Comparison of ENCODE assay signal across 11 cellular contexts in genomic region chr5:132782101-132782500, GRCh38. TPM values are rescaled to one million over a fixed set of nuclear protein-coding genes. Genes with fewer than 3 reads are reported as not detected.
DNase-seq lines count a peak whose midpoint lies in the region; ATAC-seq, FAIRE-seq and TF ChIP-seq lines count a peak whose summit lies in the region.
"Had no signal": no experiment of that assay in that cellular context is flagged by ENCODE, and none has a peak within 500 bp of the region (broad histone marks: within the 10 kb centered on the region; RNA-seq: fewer than 3 reads in every experiment).

No MANE protein-coding gene starts in this region.

- no peaks in the 10 kb centered on the region for H3K9me3 ChIP-seq in keratinocyte (ENCODE audit: control insufficient read depth, low read depth, low read length)
- H3K9me3 ChIP-seq: vagina had no signal

- no peaks in the 10 kb centered on the region for H3K27me3 ChIP-seq in keratinocyte (ENCODE audit: control insufficient read depth, extremely low read depth, insufficient read depth, low read length)
- H3K27me3 ChIP-seq: vagina had no signal

- H2AFZ ChIP-seq in keratinocyte (ENCODE audit: control insufficient read depth, low read length) = peak overlapping the region; percentile 71

- DNase-seq in AG10803 (ENCODE audit: low read depth) (peak; percentile 48), M059J (ENCODE audit: low read depth) (peak; percentile 66), amniotic stem cell (lab: John Stamatoyannopoulos, UW) (peak; percentile 42), keratinocyte (ENCODE audit: low read depth, low spot score) (no peak), ecto neural progenitor cell (ENCODE audit: low spot score) (no peak), glutamatergic neuron (no peak)
- no peak for DNase-seq in stimulated activated CD4-positive, alpha-beta T cell treated with anti-CD3 and anti-CD28 coated beads, Interleukin-12 subunit alpha, Interleukin-12 subunit beta, amount 100 ng/mL, for 4 hours
- DNase-seq: activated CD4-positive, CD25-positive, alpha-beta regulatory T cell had no signal

- no peak overlapping the region for H3K27ac Mint-ChIP-seq in glutamatergic neuron (ENCODE audit: unreplicated experiment)
- H3K27ac Mint-ChIP-seq: activated naive CD4-positive, alpha-beta T cell treated with anti-CD3 and anti-CD28 coated beads, Interleukin-2, amount 50 U/mL, for 24 hours had no signal

- no peak for ATAC-seq in HG02642 (IDR thresholded peaks at IDR 0.05; ENCODE audit: poor library complexity, unreplicated experiment)

- H3K4me2 ChIP-seq in keratinocyte (ENCODE audit: control insufficient read depth, extremely low read depth, insufficient read depth, low read depth, low read length) = no peak overlapping the region

- no peaks in the 10 kb centered on the region for H3K9me1 ChIP-seq in keratinocyte (ENCODE audit: control insufficient read depth, extremely low read depth, insufficient read depth, low read length)

- no peak overlapping the region for H3K27ac ChIP-seq in keratinocyte (ENCODE audit: control insufficient read depth, insufficient read depth, low read length)
- H3K27ac ChIP-seq: vagina had no signal

- FAIRE-seq in keratinocyte (lab: Jason Lieb, UNC) = peak; percentile 66

- dilution Hi-C loops in keratinocyte (cut with MboI; ENCODE audit: extremely low pct_ligation_motif_present, low sequenced_read_pairs) = no loop called here

- no peak overlapping the region for H3K9ac ChIP-seq in keratinocyte (ENCODE audit: control insufficient read depth, extremely low read depth, insufficient read depth, low read length)

- TF ChIP-seq CTCF in AG10803 (conservative IDR thresholded peaks at IDR 0.05; ENCODE audit: low read length) = no peak
- no peak for TF ChIP-seq CTCF in keratinocyte (optimal IDR thresholded peaks at IDR 0.05 in 1 of 3, IDR thresholded peaks at IDR 0.05 in 1 of 3, conservative IDR thresholded peaks at IDR 0.05 in 1 of 3; ENCODE audit: extremely low read depth in 1 of 3, insufficient read depth in 2 of 3, low read length in 3 of 3)
- no peak for TF ChIP-seq CTCF in glutamatergic neuron (IDR thresholded peaks at IDR 0.05; ENCODE audit: partially characterized antibody, unreplicated experiment)

- H3K4me3 Mint-ChIP-seq in glutamatergic neuron (ENCODE audit: unreplicated experiment) = no peak overlapping the region
- H3K4me3 Mint-ChIP-seq: activated naive CD4-positive, alpha-beta T cell treated with anti-CD3 and anti-CD28 coated beads, Interleukin-2, amount 50 U/mL, for 24 hours had no signal

- peaks cover 7% of the 10 kb centered on the region for H3K4me1 Mint-ChIP-seq in glutamatergic neuron (ENCODE audit: low read depth, unreplicated experiment)

- H3K4me3 ChIP-seq in AG10803 (ENCODE audit: low read length) = no peak overlapping the region
- H3K4me3 ChIP-seq in keratinocyte (ENCODE audit: control insufficient read depth in 2 of 3, extremely low read depth in 1 of 3, insufficient read depth in 2 of 3, low read depth in 1 of 3, low read length in 3 of 3) = no peak overlapping the region
- H3K4me3 ChIP-seq: vagina had no signal

- H3K9me3 Mint-ChIP-seq in glutamatergic neuron (ENCODE audit: unreplicated experiment) = no peaks in the 10 kb centered on the region
- H3K9me3 Mint-ChIP-seq: activated naive CD4-positive, alpha-beta T cell treated with anti-CD3 and anti-CD28 coated beads, Interleukin-2, amount 50 U/mL, for 24 hours had no signal

- H3K79me2 ChIP-seq in keratinocyte (ENCODE audit: control insufficient read depth, insufficient read depth, low read length) = no peaks in the 10 kb centered on the region

- H4K20me1 ChIP-seq in keratinocyte (ENCODE audit: control insufficient read depth, extremely low read depth, insufficient read depth, low read length) = no peaks in the 10 kb centered on the region

- H3K4me1 ChIP-seq in keratinocyte (ENCODE audit: control insufficient read depth, extremely low read depth, insufficient read depth, low read length) = peaks cover 22% of the 10 kb centered on the region

- no peaks in the 10 kb centered on the region for H3K36me3 ChIP-seq in keratinocyte (ENCODE audit: control insufficient read depth in 2 of 2, extremely low read depth in 1 of 2, insufficient read depth in 2 of 2, low read length in 2 of 2)
- H3K36me3 ChIP-seq: vagina had no signal

- peaks cover 4% of the 10 kb centered on the region for H3K27me3 Mint-ChIP-seq in glutamatergic neuron (ENCODE audit: unreplicated experiment)

- H3K36me3 Mint-ChIP-seq in glutamatergic neuron (ENCODE audit: unreplicated experiment) = peaks cover 5% of the 10 kb centered on the region
- H3K36me3 Mint-ChIP-seq: activated naive CD4-positive, alpha-beta T cell treated with anti-CD3 and anti-CD28 coated beads, Interleukin-2, amount 50 U/mL, for 24 hours had no signal

RNA-seq across cellular contexts. Expression of gene SEPTIN8, which starts 5.1 kb away (rescaled TPM):
- total RNA-seq in M059J (2014; rRNA removed; shearing (Covaris generic)) = 26.9 and 41.7 TPM in 2 replicates
- polyA plus RNA-seq in keratinocyte = 41.6 to 50.2 TPM (median 46.4 TPM) in 3 replicates
- polyA plus RNA-seq in keratinocyte (2011; ENCODE audit: low read depth) = 15.2 TPM
- 35.6 and 38.1 TPM in 2 replicates for polyA plus RNA-seq in keratinocyte (2011; cell fraction: cytosol; rRNA removed)
- 83.4 and 85.2 TPM in 2 replicates for polyA plus RNA-seq in keratinocyte (2011; cell fraction: nucleus; rRNA removed)
- polyA plus RNA-seq in keratinocyte (2012; ENCODE audit: low replicate concordance) = 28.1 and 33.1 TPM in 2 replicates
- polyA minus RNA-seq in keratinocyte = 36.6 to 41.5 TPM (median 40.6 TPM) in 3 replicates
- 21.7 TPM for polyA minus RNA-seq in keratinocyte (2011; cell fraction: cytosol; rRNA and poly(A)+ RNA removed)
- polyA minus RNA-seq in keratinocyte (2011; cell fraction: nucleus; rRNA and poly(A)+ RNA removed) = 19.9 and 29.2 TPM in 2 replicates
- total RNA-seq in glutamatergic neuron (ENCODE audit: unreplicated experiment) = 26.9 TPM

RNA-seq across cellular contexts. Expression of gene SOWAHA, which starts 31.0 kb away (rescaled TPM):
- total RNA-seq in M059J (2014; rRNA removed; shearing (Covaris generic)) = 0.10 and 0.32 TPM in 2 replicates
- not detected in 3 replicates for polyA plus RNA-seq in keratinocyte
- 0.11 TPM for polyA plus RNA-seq in keratinocyte (2011; ENCODE audit: low read depth)
- polyA plus RNA-seq in keratinocyte (2011; cell fraction: cytosol; rRNA removed) = not detected in 2 replicates
- polyA plus RNA-seq in keratinocyte (2011; cell fraction: nucleus; rRNA removed) = not detected in 2 replicates
- not detected in 2 replicates for polyA plus RNA-seq in keratinocyte (2012; ENCODE audit: low replicate concordance)
- not detected in 3 replicates for polyA minus RNA-seq in keratinocyte
- not detected for polyA minus RNA-seq in keratinocyte (2011; cell fraction: cytosol; rRNA and poly(A)+ RNA removed)
- not detected in 2 replicates for polyA minus RNA-seq in keratinocyte (2011; cell fraction: nucleus; rRNA and poly(A)+ RNA removed)
- 0.12 TPM for total RNA-seq in glutamatergic neuron (ENCODE audit: unreplicated experiment)
- total RNA-seq: vagina had no signal

RNA-seq across cellular contexts. Expression of gene CCNI2, which starts 34.9 kb away (rescaled TPM):
- total RNA-seq in M059J (2014; rRNA removed; shearing (Covaris generic)) = not detected in 2 replicates
- 0.05 to 0.14 TPM in 2 of 3 replicates, not detected in the other for polyA plus RNA-seq in keratinocyte
- polyA plus RNA-seq in keratinocyte (2011; ENCODE audit: low read depth) = not detected
- 0.02 and 0.04 TPM in 2 replicates for polyA plus RNA-seq in keratinocyte (2011; cell fraction: cytosol; rRNA removed)
- polyA plus RNA-seq in keratinocyte (2011; cell fraction: nucleus; rRNA removed) = 0.05 and 0.37 TPM in 2 replicates
- 0.15 and 1.5 TPM in 2 replicates for polyA plus RNA-seq in keratinocyte (2012; ENCODE audit: low replicate concordance)
- polyA minus RNA-seq in keratinocyte = 0.10 to 0.13 TPM in 2 of 3 replicates, not detected in the other
- not detected for polyA minus RNA-seq in keratinocyte (2011; cell fraction: cytosol; rRNA and poly(A)+ RNA removed)
- not detected in 2 replicates for polyA minus RNA-seq in keratinocyte (2011; cell fraction: nucleus; rRNA and poly(A)+ RNA removed)
- total RNA-seq in glutamatergic neuron (ENCODE audit: unreplicated experiment) = 0.17 TPM
- total RNA-seq: vagina had no signal

RNA-seq across cellular contexts. Expression of gene KIF3A, which starts 44.8 kb away (rescaled TPM):
- total RNA-seq in M059J (2014; rRNA removed; shearing (Covaris generic)) = 4.7 and 5.5 TPM in 2 replicates
- polyA plus RNA-seq in keratinocyte = 7.0 to 15.4 TPM (median 8.6 TPM) in 3 replicates
- polyA plus RNA-seq in keratinocyte (2011; ENCODE audit: low read depth) = 37.2 TPM
- polyA plus RNA-seq in keratinocyte (2011; cell fraction: cytosol; rRNA removed) = 4.6 and 8.6 TPM in 2 replicates
- 12.4 and 17.4 TPM in 2 replicates for polyA plus RNA-seq in keratinocyte (2011; cell fraction: nucleus; rRNA removed)
- polyA plus RNA-seq in keratinocyte (2012; ENCODE audit: low replicate concordance) = 7.6 and 10.3 TPM in 2 replicates
- 3.2 to 22.9 TPM (median 6.9 TPM) in 3 replicates for polyA minus RNA-seq in keratinocyte
- 7.7 TPM for polyA minus RNA-seq in keratinocyte (2011; cell fraction: cytosol; rRNA and poly(A)+ RNA removed)
- polyA minus RNA-seq in keratinocyte (2011; cell fraction: nucleus; rRNA and poly(A)+ RNA removed) = 10.1 and 16.6 TPM in 2 replicates
- total RNA-seq in glutamatergic neuron (ENCODE audit: unreplicated experiment) = 42.4 TPM

RNA-seq across cellular contexts. Expression of gene SHROOM1, which starts 48.3 kb away (rescaled TPM):
- total RNA-seq in M059J (2014; rRNA removed; shearing (Covaris generic)) = 7.3 and 10.3 TPM in 2 replicates
- 0.25 to 0.73 TPM (median 0.58 TPM) in 3 replicates for polyA plus RNA-seq in keratinocyte
- not detected for polyA plus RNA-seq in keratinocyte (2011; ENCODE audit: low read depth)
- 0.15 and 0.68 TPM in 2 replicates for polyA plus RNA-seq in keratinocyte (2011; cell fraction: cytosol; rRNA removed)
- polyA plus RNA-seq in keratinocyte (2011; cell fraction: nucleus; rRNA removed) = 1.4 and 4.0 TPM in 2 replicates
- 0.13 and 1.5 TPM in 2 replicates for polyA plus RNA-seq in keratinocyte (2012; ENCODE audit: low replicate concordance)
- polyA minus RNA-seq in keratinocyte = 0.06 to 1.0 TPM (median 0.46 TPM) in 3 replicates
- not detected for polyA minus RNA-seq in keratinocyte (2011; cell fraction: cytosol; rRNA and poly(A)+ RNA removed)
- 0.31 and 1.2 TPM in 2 replicates for polyA minus RNA-seq in keratinocyte (2011; cell fraction: nucleus; rRNA and poly(A)+ RNA removed)
- 5.1 TPM for total RNA-seq in glutamatergic neuron (ENCODE audit: unreplicated experiment)

Comparison
In these comparisons a context has a peak if more than half of its experiments do, and no peak if none do; other contexts are left out.
1. DNase-seq: peak in AG10803 (single experiment), M059J (single experiment) and amniotic stem cell (single experiment); none in keratinocyte (single experiment), ecto neural progenitor cell (single experiment), stimulated activated CD4-positive, alpha-beta T cell treated with anti-CD3 and anti-CD28 coated beads, Interleukin-12 subunit alpha, Interleukin-12 subunit beta, amount 100 ng/mL, for 4 hours (single experiment) and glutamatergic neuron (single experiment).